ENCODE assay signal across 1 cellular context in the genomic region with DNA sequence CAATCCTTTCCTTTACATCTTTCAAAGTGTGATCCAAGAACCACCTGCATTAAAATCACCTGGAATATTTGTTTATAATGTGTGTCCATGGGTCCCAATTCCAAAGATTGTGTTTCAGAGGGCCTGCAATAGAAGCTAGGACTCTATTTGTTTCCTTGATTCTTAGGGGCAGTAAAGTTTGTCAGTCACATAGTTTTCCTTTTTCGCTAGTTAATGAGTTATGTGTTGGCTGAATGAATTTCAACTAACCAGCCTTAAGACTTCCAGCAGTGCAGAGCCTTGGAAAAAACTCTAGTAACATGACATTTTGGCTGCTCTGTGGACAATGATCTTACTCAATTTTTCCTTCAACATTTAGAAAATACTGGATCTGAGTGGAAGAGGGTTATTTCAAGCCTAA.
TF ChIP-seq lines count a peak whose summit lies in the region.

No MANE protein-coding gene starts in this region.

TF ChIP-seq in HepG2, 621 proteins besides CTCF, POLR2A, EP300 and RAD21 (continued from another document):
- TF ChIP-seq ZNF142 (CRISPR knock-in tag; IDR thresholded peaks at IDR 0.05) (no peak), BRD4 (CRISPR knock-in tag; IDR thresholded peaks at IDR 0.05) (no peak)
TF ChIP-seq in HepG2: peak in this region for 1.
